ENCODE assay signal across 8 cellular contexts in genomic region chr1:67559222-67559700, GRCh38.
DNase-seq lines count a peak whose midpoint lies in the region; ATAC-seq and TF ChIP-seq lines count a peak whose summit lies in the region.
"Had no signal": no experiment of that assay in that cellular context is flagged by ENCODE, and none has a peak within 500 bp of the region (broad histone marks: within the 10 kb centered on the region; RNA-seq: fewer than 3 reads in every experiment).

No MANE protein-coding gene starts in this region.

- DNase-seq in LHCN-M2 (ENCODE audit: low read depth) (peak; percentile 71), dorsolateral prefrontal cortex (peak; percentile 3 to 78 (median 55)), lower lobe of right lung (no peak), ureter (ENCODE audit: low spot score) (peak; percentile 68), CD1c-positive myeloid dendritic cell (ENCODE audit: extremely low spot score) (no peak), NCI-H2227 treated with DMSO at 0.1 percent for 48 hours (lab: John Stamatoyannopoulos, UW) (no peak)
- DNase-seq: activated CD4-positive, alpha-beta T cell treated with anti-CD3 and anti-CD28 coated beads for 48 hours had no signal

- no peaks in the 10 kb centered on the region for H3K36me3 ChIP-seq in lower lobe of right lung

- intact Hi-C loops in dorsolateral prefrontal cortex (cut with DNase I) = loop anchor here in 1 of 2 donors (10.0 kb wide), 1 partner anchor 126 kb away; the partner anchor contains the start of gene GADD45A
- intact Hi-C loops in lower lobe of right lung (cut with DNase I) = no loop called here

- H3K4me3 ChIP-seq in dorsolateral prefrontal cortex = peak overlapping the region in 33 of 59 donors; percentile 7 to 48 (median 22)
- H3K4me3 ChIP-seq in lower lobe of right lung = no peak overlapping the region

- H3K9me3 ChIP-seq in lower lobe of right lung = no peaks in the 10 kb centered on the region

- TF ChIP-seq CTCF in dorsolateral prefrontal cortex (IDR thresholded peaks at IDR 0.05 in 54 of 56, conservative IDR thresholded peaks at IDR 0.05 in 2 of 56; ENCODE audit: low read depth in 1 of 56, partially characterized antibody in 56 of 56) (no peak), lower lobe of right lung (IDR thresholded peaks at IDR 0.05) (no peak)

- H3K27me3 ChIP-seq in dorsolateral prefrontal cortex (peaks cover 0 to 4% (median 0%) of the 10 kb centered on the region in 45 donors), lower lobe of right lung (ENCODE audit: low read depth) (no peaks in the 10 kb centered on the region)

- H3K27ac ChIP-seq in dorsolateral prefrontal cortex (peak overlapping the region in 4 of 59 donors; percentile 5 to 10 (median 7)), lower lobe of right lung (no peak overlapping the region)

- ATAC-seq in lower lobe of right lung (peak; percentile 37 to 55), HG03354 (IDR thresholded peaks at IDR 0.05; ENCODE audit: poor library complexity, severe bottlenecking, unreplicated experiment) (no peak)

- peaks cover 29% of the 10 kb centered on the region for H3K4me1 ChIP-seq in lower lobe of right lung

Comparison
In these comparisons a context has a peak if more than half of its experiments do, and no peak if none do; other contexts are left out.
1. DNase-seq: peak in LHCN-M2 (single experiment), dorsolateral prefrontal cortex (10 of 10) and ureter (single experiment); none in lower lobe of right lung (single experiment), CD1c-positive myeloid dendritic cell (single experiment) and NCI-H2227 treated with DMSO at 0.1 percent for 48 hours (single experiment).